ENCODE assay signal across 9 cellular contexts in the genomic region with DNA sequence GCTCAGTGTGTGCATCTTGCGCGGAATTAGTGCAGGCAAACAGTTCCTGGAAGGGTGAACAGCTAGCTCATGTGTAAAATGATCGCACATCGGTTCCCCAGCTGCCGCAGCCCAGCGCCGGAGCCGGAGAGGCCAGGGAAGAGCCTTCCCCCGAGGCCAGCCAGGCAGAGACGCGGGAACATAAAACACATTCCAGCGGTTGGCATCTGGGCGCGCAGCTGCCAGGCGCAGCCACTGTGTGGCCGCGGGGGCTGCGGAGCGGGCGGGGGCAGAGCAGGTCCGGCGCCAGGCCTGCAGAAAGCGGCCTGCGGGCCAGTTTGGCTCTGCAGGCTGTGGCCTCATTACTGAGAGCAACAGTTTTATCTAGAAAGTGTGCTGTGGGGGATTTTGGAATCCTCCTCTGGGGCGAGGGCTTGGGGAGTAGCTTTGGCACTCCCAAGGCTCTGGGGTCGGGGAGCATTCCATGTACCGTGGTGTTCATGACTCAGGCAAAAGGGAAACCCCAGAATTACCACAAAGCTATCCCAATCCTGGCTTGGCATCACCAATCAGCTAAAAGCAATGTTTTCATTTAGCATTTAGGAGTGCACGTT.
A peak's percentile ranks its signal among the peaks of the same experiment; 100 is the strongest.
DNase-seq lines count a peak whose midpoint lies in the region; ATAC-seq, FAIRE-seq and TF ChIP-seq lines count a peak whose summit lies in the region.
"Had no signal": no experiment of that assay in that cellular context is flagged by ENCODE, and none has a peak within 500 bp of the region (broad histone marks: within the 10 kb centered on the region; RNA-seq: fewer than 3 reads in every experiment).

No MANE protein-coding gene starts in this region.

- no peaks in the 10 kb centered on the region for H3K36me3 ChIP-seq in endodermal cell (ENCODE audit: control insufficient read depth, insufficient read depth, low read length)

- H3K36me3 Mint-ChIP-seq in endodermal cell (ENCODE audit: low read depth): no peaks in the 10 kb centered on the region

- ATAC-seq in HG02588 (IDR thresholded peaks at IDR 0.05; ENCODE audit: unreplicated experiment): no peak

- H3K4me1 Mint-ChIP-seq in endodermal cell: peaks cover 18% of the 10 kb centered on the region

- no peak for FAIRE-seq in D721Med (lab: Jason Lieb, UNC)

- no peaks in the 10 kb centered on the region for H3K27me3 ChIP-seq in endodermal cell (ENCODE audit: control insufficient read depth, insufficient read depth, low read length, poor library complexity, severe bottlenecking)

- no peaks in the 10 kb centered on the region for H3K9me3 ChIP-seq in endodermal cell (ENCODE audit: control insufficient read depth, low read length)

- peak overlapping the region; percentile 75 for H3K27ac ChIP-seq in endodermal cell (ENCODE audit: low read depth, low read length)
- H3K27ac ChIP-seq: C4-2B had no signal

- H3K27me3 Mint-ChIP-seq in endodermal cell (ENCODE audit: insufficient read depth): peaks cover 16% of the 10 kb centered on the region

- H3K4me3 Mint-ChIP-seq in endodermal cell: peak overlapping the region; percentile 3

- H3K9ac ChIP-seq in endodermal cell (ENCODE audit: extremely low read depth, low read length, poor library complexity, severe bottlenecking): no peak overlapping the region

- 33 to 42% methylated on average over 10 to 28 of the region's 28 CpGs for WGBS in endodermal cell (ENCODE audit: insufficient coverage in 1 of 2, insufficient read length in 1 of 2), 2 experiments

- no peaks in the 10 kb centered on the region for H3K9me3 Mint-ChIP-seq in endodermal cell

- TF ChIP-seq CTCF in endodermal cell (conservative IDR thresholded peaks at IDR 0.05) (no peak), GM13977 (IDR thresholded peaks at IDR 0.05; ENCODE audit: extremely low read depth, insufficient read depth, missing control alignments) (no peak), D721Med (IDR thresholded peaks at IDR 0.05; ENCODE audit: insufficient read depth, missing control alignments) (no peak)

- no peak overlapping the region for H3K27ac Mint-ChIP-seq in endodermal cell

- peak; percentile 90 for DNase-seq in A172 (ENCODE audit: low spot score)
- DNase-seq in M059J (ENCODE audit: low read depth): peak; percentile 53
- peak; percentile 76 for DNase-seq in endodermal cell
- DNase-seq in lung microvascular endothelial cell (ENCODE audit: low read depth in 2 of 2): peak; percentile 28 to 64
- no peak for DNase-seq in GM13977 (ENCODE audit: low spot score)
- no peak for DNase-seq in Kasumi-1 (lab: John Stamatoyannopoulos, UW)
- DNase-seq in D721Med (ENCODE audit: insufficient read length, low spot score): no peak

- in situ Hi-C loops in GM13977 (cut with MboI; ENCODE audit: low pct_unique_long_range_greater_than_20kb, low sequenced_read_pairs, unreplicated experiment): no loop called here

- no peak overlapping the region for H3K4me3 ChIP-seq in endodermal cell (ENCODE audit: low read length)

- no peaks in the 10 kb centered on the region for H3K4me1 ChIP-seq in endodermal cell (ENCODE audit: control insufficient read depth, insufficient read depth, low read length)

Comparison
In these comparisons a context has a peak if more than half of its experiments do, and no peak if none do; other contexts are left out.
1. DNase-seq: peak in A172 (single experiment), M059J (single experiment), endodermal cell (single experiment) and lung microvascular endothelial cell (2 of 2); none in GM13977 (single experiment), Kasumi-1 (0 of 2) and D721Med (single experiment).